ENCODE assay signal across 9 cellular contexts in genomic region chr2:63843791-63844190, GRCh38. TPM values are rescaled to one million over a fixed set of nuclear protein-coding genes. Genes with fewer than 3 reads are reported as not detected.
DNase-seq lines count a peak whose midpoint lies in the region; ATAC-seq and TF ChIP-seq lines count a peak whose summit lies in the region.
"Had no signal": no experiment of that assay in that cellular context is flagged by ENCODE, and none has a peak within 500 bp of the region (broad histone marks: within the 10 kb centered on the region; RNA-seq: fewer than 3 reads in every experiment).

No MANE protein-coding gene starts in this region.

- H2BK15ac ChIP-seq in mesenchymal stem cell (ENCODE audit: low read depth, poor library complexity, severe bottlenecking): no peak overlapping the region

- no peak overlapping the region for H3K4ac ChIP-seq in mesenchymal stem cell (ENCODE audit: low read depth in 1 of 2, low read length in 2 of 2)

- no peak overlapping the region for H3K14ac ChIP-seq in mesenchymal stem cell (ENCODE audit: low read length in 2 of 2)

- TF ChIP-seq POLR2A in breast epithelium (IDR thresholded peaks at IDR 0.05): no peak

- H4K8ac ChIP-seq in mesenchymal stem cell (ENCODE audit: low read length): no peak overlapping the region

- 50% methylated on average over 1 of the region's 2 CpGs for WGBS in mesenchymal stem cell
- 36 to 41% methylated on average over 2 of the region's 2 CpGs for WGBS in aorta, 2 donors

- no peaks in the 10 kb centered on the region for H3K27me3 ChIP-seq in left ventricle myocardium inferior (ENCODE audit: low read depth)
- H3K27me3 ChIP-seq in breast epithelium: no peaks in the 10 kb centered on the region
- H3K27me3 ChIP-seq in mesenchymal stem cell (ENCODE audit: control insufficient read depth in 1 of 2, insufficient read depth in 1 of 2, low read length in 2 of 2): no peaks in the 10 kb centered on the region
- no peaks in the 10 kb centered on the region for H3K27me3 ChIP-seq in aorta (ENCODE audit: control insufficient read depth in 1 of 2, insufficient read depth in 2 of 2, low read length in 1 of 2)

- no peak for TF ChIP-seq CTCF in left ventricle myocardium inferior (IDR thresholded peaks at IDR 0.05; ENCODE audit: borderline replicate concordance)
- TF ChIP-seq CTCF in breast epithelium (IDR thresholded peaks at IDR 0.05): no peak

- no peak overlapping the region for H2BK12ac ChIP-seq in mesenchymal stem cell (ENCODE audit: low read length in 2 of 2)

- no peak for ATAC-seq in left cardiac atrium
- ATAC-seq in aorta (ENCODE audit: low FRiP score): no peak

- peaks cover 82% of the 10 kb centered on the region for H3K4me1 ChIP-seq in left ventricle myocardium inferior
- no peaks in the 10 kb centered on the region for H3K4me1 ChIP-seq in breast epithelium
- peaks cover 2% of the 10 kb centered on the region for H3K4me1 ChIP-seq in mesenchymal stem cell (ENCODE audit: control insufficient read depth, insufficient read depth, low read depth, low read length)
- peaks cover 3 to 7% of the 10 kb centered on the region in 2 donors for H3K4me1 ChIP-seq in aorta (ENCODE audit: control insufficient read depth in 1 of 2, insufficient read depth in 2 of 2, low read length in 2 of 2)

- no peak overlapping the region for H2AFZ ChIP-seq in mesenchymal stem cell (ENCODE audit: low read depth, low read length)

- DNase-seq in left ventricle myocardium inferior: no peak
- DNase-seq in left cardiac atrium: no peak
- DNase-seq in breast epithelium (ENCODE audit: low spot score in 2 of 2): no peak
- DNase-seq in mesenchymal stem cell: peak; percentile 11
- no peak for DNase-seq in aorta
- no peak for DNase-seq in NCI-H748 treated with DMSO at 0.1 percent for 48 hours (lab: John Stamatoyannopoulos, UW)
- no peak for DNase-seq in NCI-H446 (lab: John Stamatoyannopoulos, UW)
- DNase-seq in NCI-H1930 (lab: John Stamatoyannopoulos, UW): no peak
- DNase-seq: activated gamma-delta T cell treated with Interleukin-2 at 50 U/mL for 16 hours had no signal

- H3K23ac ChIP-seq in mesenchymal stem cell (ENCODE audit: low read length in 2 of 2): no peak overlapping the region

- H3K27ac ChIP-seq in left ventricle myocardium inferior (replicated peaks) (peak overlapping the region; percentile 97), breast epithelium (no peak overlapping the region), mesenchymal stem cell (ENCODE audit: low read length, poor library complexity, severe bottlenecking) (no peak overlapping the region), aorta (ENCODE audit: low read depth in 1 of 2, low read length in 2 of 2) (no peak overlapping the region)

- H3K9ac ChIP-seq in mesenchymal stem cell (ENCODE audit: low read length): peak overlapping the region; percentile 95

- intact Hi-C loops in left ventricle myocardium inferior (cut with micrococcal nuclease): loop anchor here (10.0 kb wide), 1 partner anchor 149 kb away; no protein-coding TSS in a partner anchor
- intact Hi-C loops in left cardiac atrium (cut with DNase I): loop anchor here in 1 of 2 donors (5.0 kb wide), 1 partner anchor 146 kb away; no protein-coding TSS in a partner anchor
- intact Hi-C loops in breast epithelium (cut with DNase I; ENCODE audit: low total_unique reads): no loop called here
- intact Hi-C loops in aorta (cut with DNase I): loop anchor here (5.0 to 10.0 kb wide), 5 partner anchors 46 to 259 kb away; partner anchors contain the start of genes MDH1 (in 1 of the 2) and WDPCP (in 1 of the 2)

- H3K18ac ChIP-seq in mesenchymal stem cell (ENCODE audit: low read depth in 1 of 2, low read length in 2 of 2): no peak overlapping the region

- H3K9me3 ChIP-seq in left ventricle myocardium inferior (replicated peaks) (no peaks in the 10 kb centered on the region), breast epithelium (no peaks in the 10 kb centered on the region), mesenchymal stem cell (ENCODE audit: control insufficient read depth, low read length) (no peaks in the 10 kb centered on the region), aorta (ENCODE audit: control insufficient read depth, low read length) (no peaks in the 10 kb centered on the region)

- H2BK120ac ChIP-seq in mesenchymal stem cell (ENCODE audit: low read depth, low read length): no peak overlapping the region

- no peak overlapping the region for H2BK5ac ChIP-seq in mesenchymal stem cell (ENCODE audit: low read depth, low read length, poor library complexity, severe bottlenecking)

- H4K91ac ChIP-seq in mesenchymal stem cell (ENCODE audit: low read length): no peak overlapping the region

- H3K4me2 ChIP-seq in mesenchymal stem cell (ENCODE audit: low read length, poor library complexity, severe bottlenecking): peak overlapping the region; percentile 49

- H3K36me3 ChIP-seq in left ventricle myocardium inferior (no peaks in the 10 kb centered on the region), breast epithelium (no peaks in the 10 kb centered on the region), mesenchymal stem cell (ENCODE audit: control insufficient read depth in 1 of 2, insufficient read depth in 2 of 2, low read depth in 1 of 2, low read length in 2 of 2) (no peaks in the 10 kb centered on the region), aorta (ENCODE audit: control insufficient read depth in 1 of 2, insufficient read depth in 2 of 2, low read length in 1 of 2) (no peaks in the 10 kb centered on the region)

- H3K79me1 ChIP-seq in mesenchymal stem cell (replicated peaks; ENCODE audit: low read length, poor library complexity, severe bottlenecking): peaks cover 4% of the 10 kb centered on the region

- H3K4me3 ChIP-seq in left ventricle myocardium inferior (peak overlapping the region; percentile 85), breast epithelium (peak overlapping the region in 2 of 3 donors; percentile 79 to 92), mesenchymal stem cell (ENCODE audit: insufficient read depth in 1 of 2, low read depth in 1 of 2, low read length in 2 of 2) (peak overlapping the region in 1 of 2 experiments; percentile 90), aorta (ENCODE audit: low read length in 2 of 2) (peak overlapping the region; percentile 29 to 68)

- H2AK5ac ChIP-seq in mesenchymal stem cell (ENCODE audit: low read length, severe bottlenecking): no peak overlapping the region

RNA-seq across cellular contexts. Expression of gene UGP2, which starts 2.1 kb away (rescaled TPM):
- 394 TPM for total RNA-seq in left ventricle myocardium inferior
- 100 to 1,000 TPM; 303 TPM for total RNA-seq in left cardiac atrium
- total RNA-seq in breast epithelium: 100 to 1,000 TPM; 147 to 337 (median 204) TPM
- 101 TPM for polyA plus RNA-seq in mesenchymal stem cell (2013, experiment 1 of 2)
- 106 TPM for polyA plus RNA-seq in mesenchymal stem cell (2013, experiment 2 of 2)
- 100 to 1,000 TPM; 171 to 188 TPM for total RNA-seq in aorta
- polyA plus RNA-seq in aorta: 100 to 1,000 TPM; 166 to 422 TPM
